18 cellular contexts compared by ENCODE assay signal in the genomic region with DNA sequence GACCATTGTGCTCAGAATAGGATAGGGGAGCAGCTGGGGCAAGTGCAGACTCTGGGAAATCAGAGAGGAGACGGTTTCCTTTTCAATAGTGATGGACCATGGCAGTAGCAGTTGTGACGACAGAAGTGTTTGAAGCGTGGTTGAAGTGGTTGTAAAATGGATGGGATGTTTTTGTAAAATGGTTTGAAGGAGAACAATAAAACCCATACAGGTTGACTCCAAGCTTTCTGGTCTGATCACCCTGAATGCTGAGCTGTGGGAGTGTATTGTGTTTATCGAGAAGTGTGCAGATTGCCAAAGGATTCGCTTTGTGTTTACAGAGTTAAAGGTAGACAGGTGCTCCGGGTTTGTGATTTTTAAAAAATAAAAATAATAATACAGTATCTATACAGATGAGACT.
DNase-seq lines count a peak whose midpoint lies in the region; ATAC-seq, FAIRE-seq and TF ChIP-seq lines count a peak whose summit lies in the region.
"Had no signal": no experiment of that assay in that cellular context is flagged by ENCODE, and none has a peak within 500 bp of the region (broad histone marks: within the 10 kb centered on the region; RNA-seq: fewer than 3 reads in every experiment).

No MANE protein-coding gene starts in this region.

- 26% methylated on average over 6 of the region's 6 CpGs for WGBS in HepG2 (ENCODE audit: low lambda C conversion rate)
- WGBS in right lobe of liver (ENCODE audit: insufficient coverage, low coverage, low lambda C conversion rate, missing lambda C conversion rate), result 70% methylated on average over 6 of the region's 6 CpGs
- WGBS in esophagus squamous epithelium, 2 donors, result 84% methylated on average over 6 of the region's 6 CpGs

- DNase-seq in HepG2 (ENCODE audit: low spot score), result no peak
- DNase-seq in right lobe of liver, result no peak
- peak; percentile 73 to 82 for DNase-seq in NCI-H1930 (lab: John Stamatoyannopoulos, UW)
- DNase-seq in NCI-H345 treated with DMSO at 0.1 percent for 48 hours (lab: John Stamatoyannopoulos, UW; ENCODE audit: unreplicated experiment), result peak; percentile 100
- DNase-seq in uterus, result no peak
- no peak for DNase-seq in kidney tubule cell (ENCODE audit: low spot score)
- DNase-seq in esophagus squamous epithelium (lab: John Stamatoyannopoulos, UW), result no peak
- no peak for DNase-seq in NK-92 treated with Interleukin-12 subunit alpha and Interleukin-12 subunit beta, amount 100 ng/mL, for 24 hours (lab: John Stamatoyannopoulos, UW)
- DNase-seq: COR-L47, IMR-90, Karpas-422, MG63, NCI-H446 treated with DMSO at 0.1 percent for 48 hours, T-cell, T-helper 9 cell had no signal

- H3K4me3 ChIP-seq in HepG2 (replicated peaks in 1 of 3; ENCODE audit: insufficient read depth in 1 of 3, low read depth in 2 of 3, low read length in 3 of 3) (no peak overlapping the region), right lobe of liver (no peak overlapping the region), uterus (no peak overlapping the region), esophagus squamous epithelium (no peak overlapping the region)
- H3K4me3 ChIP-seq: HAP-1, MG63, SK-N-MC had no signal

- no peak overlapping the region for H3K4me2 ChIP-seq in HepG2 (ENCODE audit: low read depth, low read length)

- H4K20me1 ChIP-seq in HepG2 (ENCODE audit: insufficient read depth, low read length), result no peaks in the 10 kb centered on the region

- CTCF ChIA-PET in HepG2 (lab: Yijun Ruan, JAX; ENCODE audit: low intra/inter-chr PET ratio, low total read pairs), result interaction anchor here (0.6 kb wide), 1 partner anchor 864 kb away, joined by 3 read pairs; no protein-coding TSS in a partner anchor

- H3K27me3 ChIP-seq in HepG2 (ENCODE audit: control insufficient read depth in 1 of 2, insufficient read depth in 2 of 2, low read length in 2 of 2) (peaks cover 0 to 14% of the 10 kb centered on the region in 2 experiments; a peak in 1 of 5 replicates), right lobe of liver (no peaks in the 10 kb centered on the region), uterus (no peaks in the 10 kb centered on the region), esophagus squamous epithelium (peaks cover 0 to 5% (median 0%) of the 10 kb centered on the region in 4 donors)

- no TSS peak for BruUV-seq in HepG2 (replicated peaks; lab: Mats Ljungman, UMichigan)

- H3K9me3 ChIP-seq in HepG2 (ENCODE audit: low read length), result no peaks in the 10 kb centered on the region
- H3K9me3 ChIP-seq in right lobe of liver, result no peaks in the 10 kb centered on the region
- H3K9me3 ChIP-seq in uterus, result no peaks in the 10 kb centered on the region
- H3K9me3 ChIP-seq in esophagus squamous epithelium, result no peaks in the 10 kb centered on the region
- H3K9me3 ChIP-seq: HAP-1 had no signal

- no peak overlapping the region for H2AFZ ChIP-seq in HepG2 (ENCODE audit: low read length)

- H3K4me1 ChIP-seq in HepG2 (ENCODE audit: insufficient read depth, low read length), result peaks cover 11% of the 10 kb centered on the region
- no peaks in the 10 kb centered on the region for H3K4me1 ChIP-seq in right lobe of liver
- H3K4me1 ChIP-seq in uterus, result no peaks in the 10 kb centered on the region
- peaks cover 0 to 5% (median 0%) of the 10 kb centered on the region in 3 donors for H3K4me1 ChIP-seq in esophagus squamous epithelium
- H3K4me1 ChIP-seq: HAP-1 had no signal

- H3K36me3 ChIP-seq in HepG2 (replicated peaks in 1 of 2; ENCODE audit: control insufficient read depth in 1 of 2, insufficient read depth in 2 of 2, low read length in 2 of 2), result no peaks in the 10 kb centered on the region
- H3K36me3 ChIP-seq in right lobe of liver, result no peaks in the 10 kb centered on the region
- H3K36me3 ChIP-seq in uterus, result no peaks in the 10 kb centered on the region
- H3K36me3 ChIP-seq in esophagus squamous epithelium, result no peaks in the 10 kb centered on the region
- H3K36me3 ChIP-seq: HAP-1, MG63 had no signal

- no peak overlapping the region for H3K9ac ChIP-seq in HepG2 (ENCODE audit: insufficient read depth, low read depth, low read length)

- POLR2A ChIA-PET in HepG2 (lab: Yijun Ruan, JAX), result no interaction called here

- no peaks in the 10 kb centered on the region for H3K79me2 ChIP-seq in HepG2 (ENCODE audit: insufficient read depth, low read length)

- in situ Hi-C loops in HepG2 (cut with HindIII; ENCODE audit: extremely low pct_ligation_motif_present, low pct_unique_long_range_greater_than_20kb), result no loop called here

- TF ChIP-seq CTCF in HepG2 (CRISPR knock-in tag; IDR thresholded peaks at IDR 0.05) (no peak), right lobe of liver (IDR thresholded peaks at IDR 0.05) (no peak), uterus (IDR thresholded peaks at IDR 0.05) (no peak), esophagus squamous epithelium (IDR thresholded peaks at IDR 0.05) (no peak)

- ATAC-seq in HepG2, result no peak
- no peak for ATAC-seq in right lobe of liver
- ATAC-seq: T-cell had no signal

- TF ChIP-seq POLR2A in HepG2 (IDR thresholded peaks at IDR 0.05; ENCODE audit: insufficient read depth in 1 of 2, low read depth in 2 of 2, low read length in 2 of 2) (no peak), right lobe of liver (IDR thresholded peaks at IDR 0.05) (no peak), uterus (IDR thresholded peaks at IDR 0.05) (no peak), esophagus squamous epithelium (IDR thresholded peaks at IDR 0.05) (no peak)

- intact Hi-C loops in HepG2 (cut with micrococcal nuclease; ENCODE audit: unreplicated experiment) (no loop called here), right lobe of liver (cut with DNase I) (no loop called here), uterus (cut with DNase I; ENCODE audit: low total_unique reads) (no loop called here), esophagus squamous epithelium (cut with DNase I) (no loop called here)

- TF ChIP-seq RAD21 in HepG2 (CRISPR knock-in tag; IDR thresholded peaks at IDR 0.05), result no peak

- no peak for FAIRE-seq in HepG2 (lab: Jason Lieb, UNC)

- TF ChIP-seq EP300 in HepG2 (IDR thresholded peaks at IDR 0.05; ENCODE audit: low read depth in 2 of 2, low read length in 2 of 2) (no peak), HepG2 (CRISPR knock-in tag; IDR thresholded peaks at IDR 0.05; ENCODE audit: borderline replicate concordance) (no peak)

- H3K27ac ChIP-seq in HepG2 (ENCODE audit: extremely low read length, insufficient read depth, low read length) (no peak overlapping the region), right lobe of liver (no peak overlapping the region), uterus (peak overlapping the region; percentile 72 to 76), esophagus squamous epithelium (no peak overlapping the region)
- H3K27ac ChIP-seq: C4-2B, SK-N-MC had no signal

TF ChIP-seq in HepG2, 621 proteins besides CTCF, POLR2A, EP300 and RAD21:
- TF ChIP-seq, protein P1, sequence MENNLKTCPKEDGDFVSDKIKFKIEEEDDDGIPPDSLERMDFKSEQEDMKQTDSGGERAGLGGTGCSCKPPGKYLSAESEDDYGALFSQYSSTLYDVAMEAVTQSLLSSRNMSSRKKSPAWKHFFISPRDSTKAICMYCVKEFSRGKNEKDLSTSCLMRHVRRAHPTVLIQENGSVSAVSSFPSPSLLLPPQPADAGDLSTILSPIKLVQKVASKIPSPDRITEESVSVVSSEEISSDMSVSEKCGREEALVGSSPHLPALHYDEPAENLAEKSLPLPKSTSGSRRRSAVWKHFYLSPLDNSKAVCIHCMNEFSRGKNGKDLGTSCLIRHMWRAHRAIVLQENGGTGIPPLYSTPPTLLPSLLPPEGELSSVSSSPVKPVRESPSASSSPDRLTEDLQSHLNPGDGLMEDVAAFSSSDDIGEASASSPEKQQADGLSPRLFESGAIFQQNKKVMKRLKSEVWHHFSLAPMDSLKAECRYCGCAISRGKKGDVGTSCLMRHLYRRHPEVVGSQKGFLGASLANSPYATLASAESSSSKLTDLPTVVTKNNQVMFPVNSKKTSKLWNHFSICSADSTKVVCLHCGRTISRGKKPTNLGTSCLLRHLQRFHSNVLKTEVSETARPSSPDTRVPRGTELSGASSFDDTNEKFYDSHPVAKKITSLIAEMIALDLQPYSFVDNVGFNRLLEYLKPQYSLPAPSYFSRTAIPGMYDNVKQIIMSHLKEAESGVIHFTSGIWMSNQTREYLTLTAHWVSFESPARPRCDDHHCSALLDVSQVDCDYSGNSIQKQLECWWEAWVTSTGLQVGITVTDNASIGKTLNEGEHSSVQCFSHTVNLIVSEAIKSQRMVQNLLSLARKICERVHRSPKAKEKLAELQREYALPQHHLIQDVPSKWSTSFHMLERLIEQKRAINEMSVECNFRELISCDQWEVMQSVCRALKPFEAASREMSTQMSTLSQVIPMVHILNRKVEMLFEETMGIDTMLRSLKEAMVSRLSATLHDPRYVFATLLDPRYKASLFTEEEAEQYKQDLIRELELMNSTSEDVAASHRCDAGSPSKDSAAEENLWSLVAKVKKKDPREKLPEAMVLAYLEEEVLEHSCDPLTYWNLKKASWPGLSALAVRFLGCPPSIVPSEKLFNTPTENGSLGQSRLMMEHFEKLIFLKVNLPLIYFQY (CRISPR knock-in tag; IDR thresholded peaks at IDR 0.05; ENCODE audit: borderline replicate concordance), result no peak
- TF ChIP-seq CREB1 (IDR thresholded peaks at IDR 0.05) (0 out of 2 replicates have a peak, but pooled peaks have one; percentile 5), CREB1 (CRISPR knock-in tag; IDR thresholded peaks at IDR 0.05) (no peak), PBX2 (CRISPR knock-in tag; IDR thresholded peaks at IDR 0.05) (no peak)
TF ChIP-seq in HepG2: peak in this region for 1.

Comparison
In these comparisons a context has a peak if more than half of its experiments do, and no peak if none do; other contexts are left out.
1. DNase-seq: peak in NCI-H1930 (2 of 2) and NCI-H345 treated with DMSO at 0.1 percent for 48 hours (single experiment); none in HepG2 (single experiment), right lobe of liver (0 of 3), uterus (0 of 2), kidney tubule cell (single experiment), esophagus squamous epithelium (single experiment) and NK-92 treated with Interleukin-12 subunit alpha and Interleukin-12 subunit beta, amount 100 ng/mL, for 24 hours (single experiment).
2. H3K27ac ChIP-seq: peak in uterus (2 of 2); none in HepG2 (single experiment), right lobe of liver (0 of 3) and esophagus squamous epithelium (0 of 4).